Comparison of ENCODE assay signal across 15 cellular contexts in the genomic region with DNA sequence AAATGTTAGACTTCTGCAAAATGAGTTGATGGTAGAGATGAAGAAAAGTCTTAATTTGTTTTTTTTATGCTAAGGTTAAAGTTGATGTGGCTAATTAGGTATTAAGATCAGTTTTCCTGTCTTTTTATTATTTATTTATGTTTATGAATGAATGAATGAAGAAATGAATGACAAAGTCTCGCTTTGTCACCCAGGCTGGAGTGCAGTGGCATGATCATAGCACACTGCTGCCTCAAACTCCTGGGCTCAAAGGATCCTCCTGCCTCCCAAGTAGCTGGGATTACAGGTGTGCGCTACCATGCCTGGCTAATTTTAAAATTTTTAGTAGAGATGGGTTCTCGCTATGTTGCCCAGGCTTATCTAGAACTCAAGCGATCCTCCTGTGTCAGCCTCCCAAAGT.
"Had no signal": no experiment of that assay in that cellular context is flagged by ENCODE, and none has a peak within 500 bp of the region (broad histone marks: within the 10 kb centered on the region; RNA-seq: fewer than 3 reads in every experiment).

No MANE protein-coding gene starts in this region.

- H3K27ac ChIP-seq: neural progenitor cell, parathyroid adenoma, testis had no signal

- H3K9ac ChIP-seq: neural progenitor cell, parathyroid adenoma had no signal

- H3K4me2 ChIP-seq: neural progenitor cell had no signal

- H2AFZ ChIP-seq: neural progenitor cell, parathyroid adenoma had no signal

- H3K4me3 ChIP-seq: lung, neural progenitor cell, stomach, testis, upper lobe of left lung had no signal

- DNase-seq: activated CD4-positive, alpha-beta T cell treated with anti-CD3 and anti-CD28 coated beads for 36 hours; activated CD8-positive, alpha-beta T cell treated with anti-CD3 and anti-CD28 coated beads for 36 hours; activated effector memory CD4-positive, alpha-beta T cell treated with Interleukin-2 at 50 U/mL for 16 hours; activated T-cell treated with anti-CD3 and anti-CD28 coated beads, Interleukin-2, amount 50 U/mL, for 4 hours; effector CD8-positive, alpha-beta T cell; left cardiac atrium; naive B cell; stomach; T-helper 17 cell; testis; upper lobe of left lung had no signal

- ATAC-seq: activated CD4-positive, alpha-beta T cell treated with anti-CD3 and anti-CD28 coated beads for 36 hours; activated CD8-positive, alpha-beta T cell treated with anti-CD3 and anti-CD28 coated beads for 36 hours; activated T-cell treated with anti-CD3 and anti-CD28 coated beads, Interleukin-2, amount 50 U/mL, for 4 hours; T-helper 17 cell had no signal

- H3K9me3 ChIP-seq: stomach, testis, upper lobe of left lung had no signal

- H3K4me1 ChIP-seq: parathyroid adenoma had no signal

- H3K27me3 ChIP-seq: brain microvascular endothelial cell, neural progenitor cell, stomach, testis, upper lobe of left lung had no signal

- H3K36me3 ChIP-seq: brain microvascular endothelial cell, neural progenitor cell, stomach, upper lobe of left lung had no signal
